ENCODE assay signal across 30 cellular contexts in the genomic region with DNA sequence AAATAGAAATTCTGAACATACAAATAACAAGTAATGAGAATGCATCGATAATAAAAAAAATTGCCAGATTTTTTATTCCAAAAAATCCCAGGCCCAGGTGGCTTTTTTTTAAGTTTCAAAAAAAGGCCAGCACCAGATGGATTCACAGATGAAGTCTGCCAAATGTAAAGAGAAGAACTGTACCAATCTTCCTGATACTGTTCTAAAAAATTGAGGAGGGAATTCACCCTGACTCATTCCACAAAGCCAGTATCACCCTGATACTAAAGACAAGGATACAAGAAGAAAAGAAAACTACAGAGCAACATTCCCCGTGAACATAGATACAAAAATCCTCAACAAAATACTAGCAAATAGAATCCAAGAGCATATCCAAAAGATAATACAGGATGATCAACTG. TPM values are rescaled to one million over a fixed set of nuclear protein-coding genes. Genes with fewer than 3 reads are reported as not detected.
DNase-seq lines count a peak whose midpoint lies in the region; ATAC-seq and TF ChIP-seq lines count a peak whose summit lies in the region.
"Had no signal": no experiment of that assay in that cellular context is flagged by ENCODE, and none has a peak within 500 bp of the region (broad histone marks: within the 10 kb centered on the region; RNA-seq: fewer than 3 reads in every experiment).

No MANE protein-coding gene starts in this region.

- H3K27me3 Mint-ChIP-seq in activated T-cell treated with anti-CD3 and anti-CD28 coated beads, Interleukin-2, amount 50 U/mL, for 72 hours (ENCODE audit: low read depth): peaks cover 83% of the 10 kb centered on the region
- H3K27me3 Mint-ChIP-seq in activated naive CD8-positive, alpha-beta T cell treated with anti-CD3 and anti-CD28 coated beads, Interleukin-2, amount 10 ng/mL, durations not matched to agents 7 days and 5 days: no peaks in the 10 kb centered on the region

- no peak for TF ChIP-seq POLR2A in spleen (IDR thresholded peaks at IDR 0.05)

- H3K4me1 ChIP-seq in MM.1S (ENCODE audit: low read length): peaks cover 25% of the 10 kb centered on the region
- H3K4me1 ChIP-seq in spleen: peaks cover 0 to 45% (median 6%) of the 10 kb centered on the region in 6 donors
- H3K4me1 ChIP-seq: ascending aorta, esophagus muscularis mucosa, SJCRH30, suprapubic skin, upper lobe of right lung had no signal

- TF ChIP-seq CTCF in MM.1S (IDR thresholded peaks at IDR 0.05; ENCODE audit: low read length) (no peak), spleen (IDR thresholded peaks at IDR 0.05 in 8 of 11, conservative IDR thresholded peaks at IDR 0.05 in 3 of 11) (no peak)

- no peak for DNase-seq in activated T-cell treated with anti-CD3 and anti-CD28 coated beads, Interleukin-2, amount 50 U/mL, for 72 hours
- DNase-seq in activated T-cell treated with anti-CD3 and anti-CD28 coated beads for 4 hours: no peak
- no peak for DNase-seq in MM.1S
- DNase-seq in activated naive CD8-positive, alpha-beta T cell treated with anti-CD3 and anti-CD28 coated beads, Interleukin-2, amount 10 ng/mL, durations not matched to agents 7 days and 5 days: no peak
- DNase-seq in spleen: no peak
- no peak for DNase-seq in hepatic stellate cell (ENCODE audit: low spot score)
- no peak for DNase-seq in GM19240 (ENCODE audit: insufficient read length, low spot score)
- DNase-seq in nucleus accumbens (lab: John Stamatoyannopoulos, UW): no peak
- DNase-seq: activated CD4-positive, alpha-beta T cell treated with anti-CD3 and anti-CD28 coated beads for 36 hours; activated CD8-positive, alpha-beta memory T cell treated with anti-CD3 and anti-CD28 coated beads, Interleukin-2, amount 50 U/mL, for 48 hours; activated naive CD4-positive, alpha-beta T cell; C1 segment of cervical spinal cord; endodermal cell; foreskin melanocyte; heart right ventricle; KG1; mucosa of descending colon; NCI-H1436 treated with DMSO at 0.1 percent for 48 hours; NCI-H774; SJCRH30; stimulated activated CD4-positive, alpha-beta T cell treated with anti-CD3 and anti-CD28 coated beads, Interleukin-2, amount 100 ng/mL, for 48 hours; upper lobe of right lung had no signal

- no peaks in the 10 kb centered on the region for H3K27me3 ChIP-seq in MM.1S (replicated peaks; ENCODE audit: insufficient read depth, low read length)
- H3K27me3 ChIP-seq in spleen (replicated peaks in 1 of 7): no peaks in the 10 kb centered on the region
- H3K27me3 ChIP-seq: ascending aorta, cardiac muscle cell, esophagus muscularis mucosa, right atrium auricular region, SJCRH30, suprapubic skin, upper lobe of right lung had no signal

- peak overlapping the region; percentile 31; the same call in 1 of the 2 replicates for H3K4me2 ChIP-seq in MM.1S (ENCODE audit: low read depth, low read length)

- H3K27ac Mint-ChIP-seq in activated T-cell treated with anti-CD3 and anti-CD28 coated beads, Interleukin-2, amount 50 U/mL, for 72 hours: peak overlapping the region; percentile 61
- peak overlapping the region; percentile 53 for H3K27ac Mint-ChIP-seq in activated naive CD8-positive, alpha-beta T cell treated with anti-CD3 and anti-CD28 coated beads, Interleukin-2, amount 10 ng/mL, durations not matched to agents 7 days and 5 days
- H3K27ac Mint-ChIP-seq: activated CD4-positive, alpha-beta T cell treated with anti-CD3 and anti-CD28 coated beads for 36 hours; endodermal cell had no signal

- H3K27ac ChIP-seq in MM.1S (ENCODE audit: low read length) (no peak overlapping the region), spleen (peak overlapping the region in 5 of 8 donors; percentile 10 to 78 (median 43))
- H3K27ac ChIP-seq: ascending aorta, cardiac muscle cell, coronary artery, esophagus muscularis mucosa, heart right ventricle, right atrium auricular region, SJCRH30, suprapubic skin, upper lobe of right lung had no signal

- H3K4me1 Mint-ChIP-seq in activated T-cell treated with anti-CD3 and anti-CD28 coated beads, Interleukin-2, amount 50 U/mL, for 72 hours (ENCODE audit: low read depth): peaks cover 47% of the 10 kb centered on the region
- peaks cover 55% of the 10 kb centered on the region for H3K4me1 Mint-ChIP-seq in activated naive CD8-positive, alpha-beta T cell treated with anti-CD3 and anti-CD28 coated beads, Interleukin-2, amount 10 ng/mL, durations not matched to agents 7 days and 5 days

- ATAC-seq in activated T-cell treated with anti-CD3 and anti-CD28 coated beads, Interleukin-2, amount 50 U/mL, for 72 hours (replicated peaks in 1 of 2): no peak
- ATAC-seq in activated naive CD8-positive, alpha-beta T cell treated with anti-CD3 and anti-CD28 coated beads, Interleukin-2, amount 10 ng/mL, durations not matched to agents 7 days and 5 days (ENCODE audit: low read depth): no peak
- ATAC-seq: heart right ventricle, upper lobe of right lung had no signal

- H3K4me3 Mint-ChIP-seq in activated T-cell treated with anti-CD3 and anti-CD28 coated beads, Interleukin-2, amount 50 U/mL, for 72 hours: peak overlapping the region in 1 of 2 donors; percentile 63
- H3K4me3 Mint-ChIP-seq in activated naive CD8-positive, alpha-beta T cell treated with anti-CD3 and anti-CD28 coated beads, Interleukin-2, amount 10 ng/mL, durations not matched to agents 7 days and 5 days: peak overlapping the region; percentile 52
- H3K4me3 Mint-ChIP-seq: activated CD4-positive, alpha-beta T cell treated with anti-CD3 and anti-CD28 coated beads for 36 hours; endodermal cell; neural crest cell had no signal

- H3K9me3 Mint-ChIP-seq in activated T-cell treated with anti-CD3 and anti-CD28 coated beads, Interleukin-2, amount 50 U/mL, for 72 hours: peaks cover 4 to 8% of the 10 kb centered on the region in 2 donors
- H3K9me3 Mint-ChIP-seq in activated naive CD8-positive, alpha-beta T cell treated with anti-CD3 and anti-CD28 coated beads, Interleukin-2, amount 10 ng/mL, durations not matched to agents 7 days and 5 days: peaks cover 19% of the 10 kb centered on the region

- intact Hi-C loops in spleen (cut with DNase I; ENCODE audit: low total_unique reads): loop anchor here (10.0 kb wide), 1 partner anchor 306 kb away; no protein-coding TSS in a partner anchor

- H3K9ac ChIP-seq in MM.1S (ENCODE audit: low read length): no peak overlapping the region

- H3K4me3 ChIP-seq in MM.1S (ENCODE audit: low read length) (no peak overlapping the region), spleen (no peak overlapping the region)
- H3K4me3 ChIP-seq: ascending aorta, cardiac muscle cell, coronary artery, esophagus muscularis mucosa, heart right ventricle, lung, mucosa of descending colon, right atrium auricular region, SJCRH30, suprapubic skin, upper lobe of right lung had no signal

- no peaks in the 10 kb centered on the region for H3K79me2 ChIP-seq in MM.1S (ENCODE audit: low read length)

- peaks cover 6 to 11% of the 10 kb centered on the region in 2 donors for H3K36me3 Mint-ChIP-seq in activated T-cell treated with anti-CD3 and anti-CD28 coated beads, Interleukin-2, amount 50 U/mL, for 72 hours (ENCODE audit: insufficient read depth in 2 of 2)
- peaks cover 22% of the 10 kb centered on the region for H3K36me3 Mint-ChIP-seq in activated naive CD8-positive, alpha-beta T cell treated with anti-CD3 and anti-CD28 coated beads, Interleukin-2, amount 10 ng/mL, durations not matched to agents 7 days and 5 days

- H3K36me3 ChIP-seq in MM.1S (replicated peaks; ENCODE audit: insufficient read depth, low read length) (no peaks in the 10 kb centered on the region), spleen (no peaks in the 10 kb centered on the region)
- H3K36me3 ChIP-seq: ascending aorta, cardiac muscle cell, esophagus muscularis mucosa, heart right ventricle, right atrium auricular region, SJCRH30, suprapubic skin, upper lobe of right lung had no signal

- H2AFZ ChIP-seq in MM.1S (ENCODE audit: low read length): no peak overlapping the region

- 87 to 95% (median 93%) methylated on average over 2 of the region's 2 CpGs for WGBS in spleen, 5 donors

- POLR2A ChIA-PET in activated naive CD8-positive, alpha-beta T cell treated with anti-CD3 and anti-CD28 coated beads, Interleukin-2, amount 10 ng/mL, durations not matched to agents 7 days and 5 days (lab: Charles Lee): no interaction called here

- H3K9me3 ChIP-seq in MM.1S (replicated peaks; ENCODE audit: insufficient read depth, low read length) (no peaks in the 10 kb centered on the region), spleen (peaks cover 0 to 21% (median 0%) of the 10 kb centered on the region in 8 donors)
- H3K9me3 ChIP-seq: ascending aorta, esophagus muscularis mucosa, mucosa of descending colon, right atrium auricular region, SJCRH30, suprapubic skin, upper lobe of right lung had no signal

- no peaks in the 10 kb centered on the region for H3K9me2 ChIP-seq in MM.1S (replicated peaks; ENCODE audit: insufficient read depth, low read length)

- H3F3A ChIP-seq in MM.1S (ENCODE audit: insufficient read depth, low read length): peaks cover 12% of the 10 kb centered on the region

- no peaks in the 10 kb centered on the region for H4K20me1 ChIP-seq in MM.1S (ENCODE audit: insufficient read depth, low read length)

RNA-seq across cellular contexts. Expression of a gene that starts 43.9 kb away (rescaled TPM):
- not detected for total RNA-seq in activated T-cell treated with anti-CD3 and anti-CD28 coated beads, Interleukin-2, amount 50 U/mL, for 72 hours
- total RNA-seq in activated naive CD8-positive, alpha-beta T cell treated with anti-CD3 and anti-CD28 coated beads, Interleukin-2, amount 10 ng/mL, durations not matched to agents 7 days and 5 days: not detected
- 1 to 10 TPM in 6 of 7 donors, under 1 TPM in 1; 0.42 to 7.3 (median 4.7) TPM for total RNA-seq in spleen
- under 1 TPM; 0.06 to 0.26 (median 0.17) TPM for polyA plus RNA-seq in spleen
- total RNA-seq: activated CD4-positive, alpha-beta T cell treated with anti-CD3 and anti-CD28 coated beads for 36 hours; ascending aorta; cardiac muscle cell; endodermal cell; neural crest cell; right atrium auricular region; SJCRH30 had no signal
- polyA plus RNA-seq: cardiac muscle cell had no signal
